In genomic region chr22:23685205-23685784, GRCh38 we compare ENCODE assay signal across 18 cellular contexts. TPM values are rescaled to one million over a fixed set of nuclear protein-coding genes. Genes with fewer than 3 reads are reported as not detected.
A peak's percentile ranks its signal among the peaks of the same experiment; 100 is the strongest.
DNase-seq lines count a peak whose midpoint lies in the region; ATAC-seq, FAIRE-seq and TF ChIP-seq lines count a peak whose summit lies in the region.
"Had no signal": no experiment of that assay in that cellular context is flagged by ENCODE, and none has a peak within 500 bp of the region (broad histone marks: within the 10 kb centered on the region; RNA-seq: fewer than 3 reads in every experiment).

No MANE protein-coding gene starts in this region.

- no peak overlapping the region for H3K9ac ChIP-seq in HCT116 (ENCODE audit: low read length)
- H3K9ac ChIP-seq: parathyroid adenoma had no signal

- no peaks in the 10 kb centered on the region for H3K79me2 ChIP-seq in HCT116 (ENCODE audit: insufficient read depth, low read length)

- intact Hi-C loops in HCT116 (cut with micrococcal nuclease): no loop called here

- CTCF ChIA-PET in AG04450 (lab: Charles Lee): no interaction called here
- CTCF ChIA-PET in HCT116 (lab: Charles Lee): no interaction called here

- POLR2A ChIA-PET in AG04450 (lab: Yijun Ruan, JAX) (no interaction called here), HCT116 (lab: Charles Lee) (no interaction called here)

- no peaks in the 10 kb centered on the region for H3K9me2 ChIP-seq in HCT116 (ENCODE audit: insufficient read depth)

- H3K27ac ChIP-seq in AG04450 (ENCODE audit: low read depth, low read length) (peak overlapping the region; percentile 11), HCT116 (ENCODE audit: low read depth, low read length) (no peak overlapping the region)
- H3K27ac ChIP-seq: ascending aorta, parathyroid adenoma, tibial artery had no signal

- H2AFZ ChIP-seq in HCT116 (ENCODE audit: low read depth, low read length, poor library complexity, severe bottlenecking): no peak overlapping the region
- H2AFZ ChIP-seq: parathyroid adenoma had no signal

- TF ChIP-seq CTCF in AG04450 (IDR thresholded peaks at IDR 0.05; ENCODE audit: low read depth, low read length) (no peak), HCT116 (IDR thresholded peaks at IDR 0.05 in 2 of 3, conservative IDR thresholded peaks at IDR 0.05 in 1 of 3; ENCODE audit: borderline replicate concordance in 1 of 3, insufficient read depth in 1 of 3, low read depth in 2 of 3, low read length in 2 of 3) (no peak), bronchial epithelial cell (IDR thresholded peaks at IDR 0.05; ENCODE audit: insufficient read depth, low read length, severe bottlenecking) (no peak)

- H3K4me2 ChIP-seq in HCT116 (ENCODE audit: low read length): no peak overlapping the region

- H3K4me3 ChIP-seq in AG04450 (ENCODE audit: low read depth, low read length) (no peak overlapping the region), HCT116 (replicated peaks in 1 of 2; ENCODE audit: low read depth in 1 of 2, low read length in 2 of 2) (no peak overlapping the region), bronchial epithelial cell (ENCODE audit: low read depth, low read length) (no peak overlapping the region)
- H3K4me3 ChIP-seq: ascending aorta, GM12878, tibial artery had no signal

- H3K36me3 ChIP-seq in HCT116 (ENCODE audit: control insufficient read depth in 1 of 2, insufficient read depth in 2 of 2, low read length in 2 of 2) (peaks cover 4 to 5% of the 10 kb centered on the region in 2 experiments; a peak in 1 of 4 replicates), bronchial epithelial cell (ENCODE audit: control insufficient read depth, insufficient read depth, low read length) (no peaks in the 10 kb centered on the region)

- no peak for FAIRE-seq in bronchial epithelial cell (lab: Jason Lieb, UNC)
- FAIRE-seq: GM12878 had no signal

- peak; percentile 40; the same call in 1 of the 2 replicates for ATAC-seq in HCT116
- ATAC-seq: GM12878 had no signal

- no peaks in the 10 kb centered on the region for H3K9me3 ChIP-seq in AG04450 (ENCODE audit: control insufficient read depth, insufficient read depth, low read length)
- no peaks in the 10 kb centered on the region for H3K9me3 ChIP-seq in HCT116 (ENCODE audit: control insufficient read depth in 1 of 2, insufficient read depth in 1 of 2, low read depth in 1 of 2, low read length in 2 of 2)
- H3K9me3 ChIP-seq: ascending aorta, BE2C, tibial artery had no signal

- peaks cover 0 to 8% of the 10 kb centered on the region in 2 experiments; a peak in 1 of 4 replicates for H3K4me1 ChIP-seq in HCT116 (ENCODE audit: control insufficient read depth in 1 of 2, insufficient read depth in 2 of 2, low read length in 2 of 2)
- H3K4me1 ChIP-seq: ascending aorta, BE2C, parathyroid adenoma, tibial artery had no signal

- no peaks in the 10 kb centered on the region for H4K20me1 ChIP-seq in HCT116 (ENCODE audit: insufficient read depth)

- no peak for DNase-seq in AG04450 (ENCODE audit: low read depth, low spot score)
- no peak for DNase-seq in HCT116 (ENCODE audit: low read depth, low spot score)
- DNase-seq in bronchial epithelial cell (ENCODE audit: low read depth): peak; percentile 17
- peak; percentile 45 for DNase-seq in iris pigment epithelial cell (ENCODE audit: low read depth)
- no peak for DNase-seq in retina
- DNase-seq in SIG-M5 (lab: John Stamatoyannopoulos, UW): no peak
- no peak for DNase-seq in activated T-cell treated with anti-CD3 and anti-CD28 coated beads for 4 hours
- DNase-seq in DMS114 treated with DMSO at 0.1 percent for 48 hours (lab: John Stamatoyannopoulos, UW; ENCODE audit: unreplicated experiment): no peak
- DNase-seq: BE2C, dermis blood vessel endothelial cell, DMS79 treated with DMSO at 0.1 percent for 48 hours, islet precursor cell, NCI-H1105, T-helper 1 cell had no signal

- no peaks in the 10 kb centered on the region for H3K27me3 ChIP-seq in AG04450 (ENCODE audit: control insufficient read depth, insufficient read depth, low read length)
- H3K27me3 ChIP-seq in HCT116 (ENCODE audit: insufficient read depth, low read length): no peaks in the 10 kb centered on the region
- no peaks in the 10 kb centered on the region for H3K27me3 ChIP-seq in bronchial epithelial cell (ENCODE audit: control insufficient read depth, insufficient read depth, low read length)
- H3K27me3 ChIP-seq: ascending aorta, BE2C, tibial artery had no signal

- BruUV-seq in HCT116 (replicated peaks; lab: Mats Ljungman, UMichigan): no TSS peak

- no peak for TF ChIP-seq POLR2A in HCT116 (IDR thresholded peaks at IDR 0.05; ENCODE audit: borderline replicate concordance, extremely low read depth, insufficient read depth, insufficient read length)

- RAD21 ChIA-PET in HCT116 (lab: Charles Lee; ENCODE audit: low non-redundant PET in 1 of 2, low total read pairs in 2 of 2, uncharacterized antibody in 2 of 2, unreplicated experiment in 2 of 2): no interaction called here

- TF ChIP-seq RAD21 in HCT116 (IDR thresholded peaks at IDR 0.05; ENCODE audit: low read depth): no peak

TF ChIP-seq in HCT116, 20 proteins besides CTCF, POLR2A, EP300 and RAD21:
- TF ChIP-seq SP1 (IDR thresholded peaks at IDR 0.05; ENCODE audit: low read depth): no peak
- TF ChIP-seq ELF1 (IDR thresholded peaks at IDR 0.05; ENCODE audit: borderline replicate concordance, low read depth): no peak
- no peak for TF ChIP-seq CEBPB (IDR thresholded peaks at IDR 0.05; ENCODE audit: low read depth)

RNA-seq across cellular contexts. Expression of gene RGL4, which starts 5.5 kb away (rescaled TPM):
- polyA plus RNA-seq in AG04450 (2011; rRNA removed): not detected in 2 replicates
- not detected in 2 replicates for polyA minus RNA-seq in AG04450 (2011; rRNA and poly(A)+ RNA removed)
- not detected for total RNA-seq in HCT116 (2021; ENCODE audit: unreplicated experiment)
- 0.26 and 0.54 TPM in 2 replicates for polyA plus RNA-seq in HCT116 (2012)
- total RNA-seq in bronchial epithelial cell: not detected in 2 replicates
- total RNA-seq: ascending aorta, dermis blood vessel endothelial cell had no signal

RNA-seq across cellular contexts. Expression of gene DRICH1, which starts 53.2 kb away (rescaled TPM):
- 0.09 and 0.17 TPM in 2 replicates for polyA plus RNA-seq in AG04450 (2011; rRNA removed)
- polyA minus RNA-seq in AG04450 (2011; rRNA and poly(A)+ RNA removed): not detected in 2 replicates
- total RNA-seq in HCT116 (2021; ENCODE audit: unreplicated experiment) (0.44 TPM), bronchial epithelial cell (0.38 TPM in 1 of 2 replicates, not detected in the other)
- 0.34 and 0.52 TPM in 2 replicates for polyA plus RNA-seq in HCT116 (2012)
- total RNA-seq: ascending aorta, GM12878 had no signal
- polyA plus RNA-seq: GM12878 had no signal

Comparison
In these comparisons a context has a peak if more than half of its experiments do, and no peak if none do; other contexts are left out.
1. DNase-seq: peak in bronchial epithelial cell (single experiment) and iris pigment epithelial cell (single experiment); none in AG04450 (single experiment), HCT116 (single experiment), retina (single experiment), SIG-M5 (single experiment), activated T-cell treated with anti-CD3 and anti-CD28 coated beads for 4 hours (single experiment) and DMS114 treated with DMSO at 0.1 percent for 48 hours (single experiment).